ENCODE assay signal across 32 cellular contexts in the genomic region with DNA sequence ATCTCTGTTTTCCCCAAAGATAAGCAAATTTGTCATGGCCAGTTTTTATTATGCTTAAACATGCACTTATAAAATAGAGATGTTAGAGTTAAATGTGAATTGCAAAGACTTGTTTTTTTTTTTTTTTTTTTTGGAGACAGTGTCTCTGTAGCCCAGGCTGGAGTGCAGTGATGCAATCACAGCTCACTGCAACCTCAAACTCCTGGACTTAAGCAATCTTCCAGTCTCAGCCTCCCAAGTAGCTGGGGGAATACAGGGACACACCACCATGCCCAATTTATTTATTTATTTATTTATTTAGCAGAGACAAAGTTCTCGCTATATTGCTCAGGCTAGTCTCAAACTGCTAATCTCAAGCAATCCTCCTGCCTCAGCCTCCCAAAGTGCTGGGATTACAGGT. TPM values are rescaled to one million over a fixed set of nuclear protein-coding genes. Genes with fewer than 3 reads are reported as not detected.
"Had no signal": no experiment of that assay in that cellular context is flagged by ENCODE, and none has a peak within 500 bp of the region (broad histone marks: within the 10 kb centered on the region; RNA-seq: fewer than 3 reads in every experiment).

No MANE protein-coding gene starts in this region.

- DNase-seq: activated CD4-positive, alpha-beta T cell treated with anti-CD3 and anti-CD28 coated beads, Interleukin-2, amount 50 U/mL, for 1 hour; activated CD8-positive, alpha-beta T cell treated with anti-CD3 and anti-CD28 coated beads for 36 hours; activated gamma-delta T cell treated with Interleukin-2 at 50 U/mL for 16 hours; activated naive CD4-positive, alpha-beta T cell treated with anti-CD3 and anti-CD28 coated beads, Interleukin-2, amount 50 U/mL, for 16 hours; activated T-cell treated with anti-CD3 and anti-CD28 coated beads, Interleukin-2, amount 50 U/mL, for 4 hours; dorsolateral prefrontal cortex; effector memory CD4-positive, alpha-beta T cell; gastrocnemius medialis; kidney glomerular epithelial cell; naive B cell; ovary; sigmoid colon; stimulated activated CD4-positive, alpha-beta T cell treated with anti-CD3 and anti-CD28 coated beads, Interleukin-4, amount 100 ng/mL, for 4 hours; stimulated activated CD8-positive, alpha-beta memory T cell treated with anti-CD3 and anti-CD28 coated beads, Interleukin-4, amount 100 ng/mL, for 48 hours; stimulated activated naive CD8-positive, alpha-beta T cell treated with anti-CD3 and anti-CD28 coated beads, Interleukin-15, amount 100 ng/mL, for 72 hours; SW 1271; T-helper 9 cell; uterus had no signal

- H3K4me1 ChIP-seq: breast epithelium, uterus had no signal

- H3K27me3 ChIP-seq: breast epithelium, colonic mucosa, dorsolateral prefrontal cortex, gastrocnemius medialis, ovary, sigmoid colon, uterus had no signal

- H3K4me3 Mint-ChIP-seq: activated CD8-positive, alpha-beta T cell treated with anti-CD3 and anti-CD28 coated beads for 36 hours; activated T-cell treated with anti-CD3 and anti-CD28 coated beads, Interleukin-2, amount 50 U/mL, for 4 hours; activated T-helper 17 cell treated with anti-CD3 and anti-CD28 coated beads, Interleukin-2, amount 50 U/mL, for 72 hours; central memory CD8-positive, alpha-beta T cell; naive B cell; stimulated activated memory B cell treated with anti-CD40 and anti-IgM and Interleukin-4, amounts not matched to agents 10 μg/mL and 1 μg/mL and 100 μg/mL, for 72 hours; stimulated activated naive CD8-positive, alpha-beta T cell treated with anti-CD3 and anti-CD28 coated beads, Interleukin-15, amount 100 ng/mL, for 72 hours; T-helper 1 cell treated with Interleukin-12 subunit alpha and Interleukin-12 subunit beta and Interleukin-4 antibody, amounts not matched to agents 30 μg/mL and 1 μg/mL, for 36 hours; type B pancreatic cell; WTC11 had no signal

- H3K36me3 ChIP-seq: breast epithelium, colonic mucosa, gastrocnemius medialis, ovary, sigmoid colon, uterus had no signal

- H3K27ac Mint-ChIP-seq: activated CD8-positive, alpha-beta T cell treated with anti-CD3 and anti-CD28 coated beads for 36 hours; activated T-helper 17 cell treated with anti-CD3 and anti-CD28 coated beads, Interleukin-2, amount 50 U/mL, for 72 hours; naive B cell; stimulated activated memory B cell treated with anti-CD40 and anti-IgM and Interleukin-4, amounts not matched to agents 10 μg/mL and 1 μg/mL and 100 μg/mL, for 72 hours; stimulated activated naive CD8-positive, alpha-beta T cell treated with anti-CD3 and anti-CD28 coated beads, Interleukin-15, amount 100 ng/mL, for 72 hours; T-helper 1 cell treated with Interleukin-12 subunit alpha and Interleukin-12 subunit beta and Interleukin-4 antibody, amounts not matched to agents 30 μg/mL and 1 μg/mL, for 36 hours; type B pancreatic cell; WTC11 had no signal

- H3K9me3 Mint-ChIP-seq: activated CD8-positive, alpha-beta T cell treated with anti-CD3 and anti-CD28 coated beads for 36 hours; activated T-helper 17 cell treated with anti-CD3 and anti-CD28 coated beads, Interleukin-2, amount 50 U/mL, for 72 hours; central memory CD8-positive, alpha-beta T cell; stimulated activated naive CD8-positive, alpha-beta T cell treated with anti-CD3 and anti-CD28 coated beads, Interleukin-15, amount 100 ng/mL, for 72 hours; T-helper 1 cell treated with Interleukin-12 subunit alpha and Interleukin-12 subunit beta and Interleukin-4 antibody, amounts not matched to agents 30 μg/mL and 1 μg/mL, for 36 hours; type B pancreatic cell; WTC11 had no signal

- H3K9me3 ChIP-seq: breast epithelium, colonic mucosa, gastrocnemius medialis, ovary, sigmoid colon, uterus had no signal

- H3K4me1 Mint-ChIP-seq: activated T-helper 17 cell treated with anti-CD3 and anti-CD28 coated beads, Interleukin-2, amount 50 U/mL, for 72 hours; stimulated activated memory B cell treated with anti-CD40 and anti-IgM and Interleukin-4, amounts not matched to agents 10 μg/mL and 1 μg/mL and 100 μg/mL, for 72 hours; stimulated activated naive CD8-positive, alpha-beta T cell treated with anti-CD3 and anti-CD28 coated beads, Interleukin-15, amount 100 ng/mL, for 72 hours had no signal

- H3K27ac ChIP-seq: breast epithelium, dorsolateral prefrontal cortex, gastrocnemius medialis, ovary, sigmoid colon, uterus had no signal

- H3K27me3 Mint-ChIP-seq: activated CD8-positive, alpha-beta T cell treated with anti-CD3 and anti-CD28 coated beads for 36 hours; activated T-helper 17 cell treated with anti-CD3 and anti-CD28 coated beads, Interleukin-2, amount 50 U/mL, for 72 hours; central memory CD8-positive, alpha-beta T cell; naive B cell; progenitor cell of endocrine pancreas; stimulated activated memory B cell treated with anti-CD40 and anti-IgM and Interleukin-4, amounts not matched to agents 10 μg/mL and 1 μg/mL and 100 μg/mL, for 72 hours; stimulated activated naive CD8-positive, alpha-beta T cell treated with anti-CD3 and anti-CD28 coated beads, Interleukin-15, amount 100 ng/mL, for 72 hours; type B pancreatic cell had no signal

- ATAC-seq: activated CD8-positive, alpha-beta T cell treated with anti-CD3 and anti-CD28 coated beads for 36 hours; activated T-cell treated with anti-CD3 and anti-CD28 coated beads, Interleukin-2, amount 50 U/mL, for 4 hours; activated T-helper 17 cell treated with anti-CD3 and anti-CD28 coated beads, Interleukin-2, amount 50 U/mL, for 72 hours; gastrocnemius medialis; left lobe of liver; stimulated activated memory B cell treated with anti-CD40 and anti-IgM and Interleukin-4, amounts not matched to agents 10 μg/mL and 1 μg/mL and 100 μg/mL, for 72 hours; stimulated activated naive CD8-positive, alpha-beta T cell treated with anti-CD3 and anti-CD28 coated beads, Interleukin-15, amount 100 ng/mL, for 72 hours; WTC11 had no signal

- H3K36me3 Mint-ChIP-seq: WTC11 had no signal

- H3K4me3 ChIP-seq: breast epithelium, colonic mucosa, dorsolateral prefrontal cortex, gastrocnemius medialis, ovary, sigmoid colon, uterus had no signal

RNA-seq across cellular contexts. Expression of a gene that starts 15.1 kb away (rescaled TPM):
- total RNA-seq: activated CD8-positive, alpha-beta T cell treated with anti-CD3 and anti-CD28 coated beads for 36 hours; activated T-helper 17 cell treated with anti-CD3 and anti-CD28 coated beads, Interleukin-2, amount 50 U/mL, for 72 hours; colonic mucosa; epithelial cell of proximal tubule; fibroblast of lung; gastrocnemius medialis; left lobe of liver; lung microvascular endothelial cell; mesenteric fat pad; sigmoid colon had no signal
- polyA plus RNA-seq: fibroblast of lung had no signal
